In the genomic region with DNA sequence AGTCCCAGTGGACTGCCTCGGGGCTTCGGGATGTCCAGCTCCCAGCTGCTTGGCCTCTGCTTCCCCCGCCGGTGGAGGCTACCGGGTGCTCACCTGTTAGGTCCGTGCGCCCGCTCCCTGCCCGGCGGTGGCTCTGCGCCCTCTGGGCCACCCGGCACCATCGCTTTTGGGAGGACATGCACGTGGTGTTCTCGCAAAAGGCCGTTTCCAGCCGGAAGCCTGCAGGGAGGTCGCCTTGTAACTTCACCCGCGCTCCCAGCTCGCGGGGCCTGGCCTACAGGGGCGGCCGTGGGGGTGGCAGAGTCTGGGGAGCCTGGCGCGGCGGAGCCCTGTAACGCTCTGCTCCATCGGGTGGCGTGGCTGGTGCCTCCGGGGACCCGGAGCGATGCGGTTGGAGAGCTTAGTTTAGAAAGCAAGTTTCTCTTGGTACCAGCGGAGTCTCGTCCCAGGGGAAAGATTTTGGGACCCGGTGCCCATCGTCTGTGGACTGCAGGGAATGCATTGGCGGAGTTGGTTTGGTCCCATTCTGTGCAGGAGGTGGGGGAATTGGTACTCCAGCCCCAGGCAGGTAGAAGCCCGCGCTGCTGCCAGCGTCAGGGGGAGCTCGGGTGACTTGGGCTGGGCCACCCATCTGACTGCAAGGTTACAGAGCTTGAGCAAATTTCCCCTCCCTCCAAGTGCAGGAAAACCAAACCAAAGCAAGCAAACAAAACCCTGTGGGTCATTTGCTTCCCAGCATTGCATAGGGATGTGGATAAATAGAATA, we compare ENCODE assay signal across 1 cellular context.
TF ChIP-seq lines count a peak whose summit lies in the region.

No MANE protein-coding gene starts in this region.

TF ChIP-seq in K562, 482 proteins besides CTCF, POLR2A, EP300 and RAD21:
- TF ChIP-seq, protein P1, sequence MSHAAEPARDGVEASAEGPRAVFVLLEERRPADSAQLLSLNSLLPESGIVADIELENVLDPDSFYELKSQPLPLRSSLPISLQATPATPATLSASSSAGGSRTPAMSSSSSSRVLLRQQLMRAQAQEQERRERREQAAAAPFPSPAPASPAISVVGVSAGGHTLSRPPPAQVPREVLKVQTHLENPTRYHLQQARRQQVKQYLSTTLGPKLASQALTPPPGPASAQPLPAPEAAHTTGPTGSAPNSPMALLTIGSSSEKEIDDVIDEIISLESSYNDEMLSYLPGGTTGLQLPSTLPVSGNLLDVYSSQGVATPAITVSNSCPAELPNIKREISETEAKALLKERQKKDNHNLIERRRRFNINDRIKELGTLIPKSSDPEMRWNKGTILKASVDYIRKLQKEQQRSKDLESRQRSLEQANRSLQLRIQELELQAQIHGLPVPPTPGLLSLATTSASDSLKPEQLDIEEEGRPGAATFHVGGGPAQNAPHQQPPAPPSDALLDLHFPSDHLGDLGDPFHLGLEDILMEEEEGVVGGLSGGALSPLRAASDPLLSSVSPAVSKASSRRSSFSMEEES (CRISPR knock-in tag; IDR thresholded peaks at IDR 0.05): no peak
- TF ChIP-seq TSC22D4 (tag; IDR thresholded peaks at IDR 0.05) (no peak), DLX4 (CRISPR knock-in tag; IDR thresholded peaks at IDR 0.05) (no peak), DMBX1 (CRISPR knock-in tag; IDR thresholded peaks at IDR 0.05; ENCODE audit: borderline replicate concordance) (no peak), SMAD1 (IDR thresholded peaks at IDR 0.05; ENCODE audit: low read depth, low read length, partially characterized antibody) (no peak), MCM3 (IDR thresholded peaks at IDR 0.05) (no peak), ZNF668 (CRISPR knock-in tag; IDR thresholded peaks at IDR 0.05) (no peak), GABPA (tag; conservative IDR thresholded peaks at IDR 0.05; ENCODE audit: low read depth) (no peak), TEAD4 (IDR thresholded peaks at IDR 0.05; ENCODE audit: low read length) (no peak), TEAD4 (CRISPR knock-in tag; IDR thresholded peaks at IDR 0.05; ENCODE audit: borderline replicate concordance) (no peak), PTTG1 (tag; IDR thresholded peaks at IDR 0.05; ENCODE audit: low read depth) (no peak), SAP30 (IDR thresholded peaks at IDR 0.05; ENCODE audit: borderline replicate concordance, insufficient read depth, low read depth, low read length, poor library complexity, severe bottlenecking) (no peak)
- TF ChIP-seq, protein P2, sequence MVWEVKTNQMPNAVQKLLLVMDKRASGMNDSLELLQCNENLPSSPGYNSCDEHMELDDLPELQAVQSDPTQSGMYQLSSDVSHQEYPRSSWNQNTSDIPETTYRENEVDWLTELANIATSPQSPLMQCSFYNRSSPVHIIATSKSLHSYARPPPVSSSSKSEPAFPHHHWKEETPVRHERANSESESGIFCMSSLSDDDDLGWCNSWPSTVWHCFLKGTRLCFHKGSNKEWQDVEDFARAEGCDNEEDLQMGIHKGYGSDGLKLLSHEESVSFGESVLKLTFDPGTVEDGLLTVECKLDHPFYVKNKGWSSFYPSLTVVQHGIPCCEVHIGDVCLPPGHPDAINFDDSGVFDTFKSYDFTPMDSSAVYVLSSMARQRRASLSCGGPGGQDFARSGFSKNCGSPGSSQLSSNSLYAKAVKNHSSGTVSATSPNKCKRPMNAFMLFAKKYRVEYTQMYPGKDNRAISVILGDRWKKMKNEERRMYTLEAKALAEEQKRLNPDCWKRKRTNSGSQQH (CRISPR knock-in tag; IDR thresholded peaks at IDR 0.05): no peak
- TF ChIP-seq, protein P3, sequence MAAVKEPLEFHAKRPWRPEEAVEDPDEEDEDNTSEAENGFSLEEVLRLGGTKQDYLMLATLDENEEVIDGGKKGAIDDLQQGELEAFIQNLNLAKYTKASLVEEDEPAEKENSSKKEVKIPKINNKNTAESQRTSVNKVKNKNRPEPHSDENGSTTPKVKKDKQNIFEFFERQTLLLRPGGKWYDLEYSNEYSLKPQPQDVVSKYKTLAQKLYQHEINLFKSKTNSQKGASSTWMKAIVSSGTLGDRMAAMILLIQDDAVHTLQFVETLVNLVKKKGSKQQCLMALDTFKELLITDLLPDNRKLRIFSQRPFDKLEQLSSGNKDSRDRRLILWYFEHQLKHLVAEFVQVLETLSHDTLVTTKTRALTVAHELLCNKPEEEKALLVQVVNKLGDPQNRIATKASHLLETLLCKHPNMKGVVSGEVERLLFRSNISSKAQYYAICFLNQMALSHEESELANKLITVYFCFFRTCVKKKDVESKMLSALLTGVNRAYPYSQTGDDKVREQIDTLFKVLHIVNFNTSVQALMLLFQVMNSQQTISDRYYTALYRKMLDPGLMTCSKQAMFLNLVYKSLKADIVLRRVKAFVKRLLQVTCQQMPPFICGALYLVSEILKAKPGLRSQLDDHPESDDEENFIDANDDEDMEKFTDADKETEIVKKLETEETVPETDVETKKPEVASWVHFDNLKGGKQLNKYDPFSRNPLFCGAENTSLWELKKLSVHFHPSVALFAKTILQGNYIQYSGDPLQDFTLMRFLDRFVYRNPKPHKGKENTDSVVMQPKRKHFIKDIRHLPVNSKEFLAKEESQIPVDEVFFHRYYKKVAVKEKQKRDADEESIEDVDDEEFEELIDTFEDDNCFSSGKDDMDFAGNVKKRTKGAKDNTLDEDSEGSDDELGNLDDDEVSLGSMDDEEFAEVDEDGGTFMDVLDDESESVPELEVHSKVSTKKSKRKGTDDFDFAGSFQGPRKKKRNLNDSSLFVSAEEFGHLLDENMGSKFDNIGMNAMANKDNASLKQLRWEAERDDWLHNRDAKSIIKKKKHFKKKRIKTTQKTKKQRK (IDR thresholded peaks at IDR 0.05; ENCODE audit: borderline replicate concordance, low read depth, low read length): no peak
- TF ChIP-seq, protein P4, sequence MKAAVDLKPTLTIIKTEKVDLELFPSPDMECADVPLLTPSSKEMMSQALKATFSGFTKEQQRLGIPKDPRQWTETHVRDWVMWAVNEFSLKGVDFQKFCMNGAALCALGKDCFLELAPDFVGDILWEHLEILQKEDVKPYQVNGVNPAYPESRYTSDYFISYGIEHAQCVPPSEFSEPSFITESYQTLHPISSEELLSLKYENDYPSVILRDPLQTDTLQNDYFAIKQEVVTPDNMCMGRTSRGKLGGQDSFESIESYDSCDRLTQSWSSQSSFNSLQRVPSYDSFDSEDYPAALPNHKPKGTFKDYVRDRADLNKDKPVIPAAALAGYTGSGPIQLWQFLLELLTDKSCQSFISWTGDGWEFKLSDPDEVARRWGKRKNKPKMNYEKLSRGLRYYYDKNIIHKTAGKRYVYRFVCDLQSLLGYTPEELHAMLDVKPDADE (conservative IDR thresholded peaks at IDR 0.05; ENCODE audit: control insufficient read depth, low read depth, low read length): no peak
